In genomic region chr15:56244811-56245576, GRCh38 we compare ENCODE assay signal across 8 cellular contexts. TPM values are rescaled to one million over a fixed set of nuclear protein-coding genes. Genes with fewer than 3 reads are reported as not detected.
DNase-seq lines count a peak whose midpoint lies in the region; ATAC-seq and TF ChIP-seq lines count a peak whose summit lies in the region.

No MANE protein-coding gene starts in this region.

- POLR2A ChIA-PET in activated CD8-positive, alpha-beta T cell treated with anti-CD3 and anti-CD28 coated beads, Interleukin-2, amount 10 ng/mL, durations not matched to agents 7 days and 5 days (lab: Charles Lee) = interaction anchor here (0.6 to 1.4 kb wide), 6 partner anchors 15 to 252 kb away, joined by 3 to 5 read pairs (median 3); partner anchors contain the start of gene MNS1

- intact Hi-C loops in uterus (cut with DNase I; ENCODE audit: low total_unique reads) = no loop called here

- H3K4me1 Mint-ChIP-seq in activated CD8-positive, alpha-beta T cell treated with anti-CD3 and anti-CD28 coated beads, Interleukin-2, amount 10 ng/mL, durations not matched to agents 7 days and 5 days (ENCODE audit: low read depth) = peaks cover 28% of the 10 kb centered on the region

- H3K4me3 Mint-ChIP-seq in activated CD8-positive, alpha-beta T cell treated with anti-CD3 and anti-CD28 coated beads, Interleukin-2, amount 10 ng/mL, durations not matched to agents 7 days and 5 days = peak overlapping the region; percentile 88

- peak overlapping the region; percentile 54 for H2AFZ ChIP-seq in neuron (ENCODE audit: low read depth, low read length)

- no peak for TF ChIP-seq CTCF in uterus (IDR thresholded peaks at IDR 0.05)

- peaks cover 14 to 56% (median 28%) of the 10 kb centered on the region in 10 experiments for H3K4me1 ChIP-seq in BLaER1 treated with 17β-estradiol and CSF1 and Interleukin-3, amounts not matched to agents 10 nM and 100 nM
- peaks cover 24% of the 10 kb centered on the region for H3K4me1 ChIP-seq in neuron (ENCODE audit: insufficient read depth, low read length)
- peaks cover 0 to 6% of the 10 kb centered on the region in 2 donors for H3K4me1 ChIP-seq in uterus

- H3K4me2 ChIP-seq in BLaER1 treated with 17β-estradiol and CSF1 and Interleukin-3, amounts not matched to agents 10 nM and 100 nM = peak overlapping the region; percentile 74 to 96 (median 86)

- ATAC-seq in activated CD8-positive, alpha-beta T cell treated with anti-CD3 and anti-CD28 coated beads, Interleukin-2, amount 10 ng/mL, durations not matched to agents 7 days and 5 days = no peak
- peak; percentile 1 for ATAC-seq in esophagus mucosa
- ATAC-seq in HG03108 (IDR thresholded peaks at IDR 0.05; ENCODE audit: unreplicated experiment) = no peak

- peak overlapping the region; percentile 92 for H3K27ac Mint-ChIP-seq in activated CD8-positive, alpha-beta T cell treated with anti-CD3 and anti-CD28 coated beads, Interleukin-2, amount 10 ng/mL, durations not matched to agents 7 days and 5 days

- no peaks in the 10 kb centered on the region for H3K27me3 Mint-ChIP-seq in activated CD8-positive, alpha-beta T cell treated with anti-CD3 and anti-CD28 coated beads, Interleukin-2, amount 10 ng/mL, durations not matched to agents 7 days and 5 days (ENCODE audit: low read depth)

- H3K36me3 ChIP-seq in BLaER1 treated with 17β-estradiol and CSF1 and Interleukin-3, amounts not matched to agents 10 nM and 100 nM = peaks cover 0 to 8% (median 0%) of the 10 kb centered on the region in 11 experiments; a peak in 4 of 22 replicates
- H3K36me3 ChIP-seq in neuron (ENCODE audit: insufficient read depth, low read length) = peaks cover under 1% of the 10 kb centered on the region
- H3K36me3 ChIP-seq in uterus = no peaks in the 10 kb centered on the region

- peaks cover 5% of the 10 kb centered on the region for H3K36me3 Mint-ChIP-seq in activated CD8-positive, alpha-beta T cell treated with anti-CD3 and anti-CD28 coated beads, Interleukin-2, amount 10 ng/mL, durations not matched to agents 7 days and 5 days (ENCODE audit: low read depth)

- peaks cover 0 to under 1% (median 0%) of the 10 kb centered on the region in 11 experiments; a peak in 2 of 22 replicates for H3K9me3 ChIP-seq in BLaER1 treated with 17β-estradiol and CSF1 and Interleukin-3, amounts not matched to agents 10 nM and 100 nM (replicated peaks in 1 of 11)
- H3K9me3 ChIP-seq in neuron (ENCODE audit: low read length) (no peaks in the 10 kb centered on the region), uterus (no peaks in the 10 kb centered on the region)

- CTCF ChIA-PET in activated CD8-positive, alpha-beta T cell treated with anti-CD3 and anti-CD28 coated beads, Interleukin-2, amount 10 ng/mL, durations not matched to agents 7 days and 5 days (lab: Charles Lee) = interaction anchor here (0.7 to 2.8 kb wide), 23 partner anchors 11 to 253 kb away, joined by 3 to 22 read pairs (median 4); partner anchors contain the start of genes MNS1, NEDD4 and TEX9

- H3K27ac ChIP-seq in BLaER1 treated with 17β-estradiol and CSF1 and Interleukin-3, amounts not matched to agents 10 nM and 100 nM = peak overlapping the region in 10 of 11 experiments; percentile 5 to 99 (median 97); a peak in 18 of 22 replicates
- peak overlapping the region; percentile 76 to 93 for H3K27ac ChIP-seq in uterus

- peaks cover 0 to 17% (median 7%) of the 10 kb centered on the region in 11 experiments; a peak in 7 of 22 replicates for H4K20me1 ChIP-seq in BLaER1 treated with 17β-estradiol and CSF1 and Interleukin-3, amounts not matched to agents 10 nM and 100 nM

- no peak for TF ChIP-seq POLR2A in uterus (IDR thresholded peaks at IDR 0.05)

- no peaks in the 10 kb centered on the region for H3K9me3 Mint-ChIP-seq in activated CD8-positive, alpha-beta T cell treated with anti-CD3 and anti-CD28 coated beads, Interleukin-2, amount 10 ng/mL, durations not matched to agents 7 days and 5 days (ENCODE audit: insufficient read depth)

- no peaks in the 10 kb centered on the region for H3K27me3 ChIP-seq in BLaER1 treated with 17β-estradiol and CSF1 and Interleukin-3, amounts not matched to agents 10 nM and 100 nM
- H3K27me3 ChIP-seq in neuron (ENCODE audit: insufficient read depth, low read length) (no peaks in the 10 kb centered on the region), uterus (no peaks in the 10 kb centered on the region)

- peak overlapping the region in 10 of 11 experiments; percentile 29 to 100 (median 97); a peak in 16 of 22 replicates for H3K9ac ChIP-seq in BLaER1 treated with 17β-estradiol and CSF1 and Interleukin-3, amounts not matched to agents 10 nM and 100 nM

- peak; percentile 30 for DNase-seq in HuH-7 (ENCODE audit: low spot score)
- peak; percentile 47 for DNase-seq in activated CD8-positive, alpha-beta T cell treated with anti-CD3 and anti-CD28 coated beads, Interleukin-2, amount 10 ng/mL, durations not matched to agents 7 days and 5 days
- DNase-seq in uterus = peak in 1 of 2 donors; percentile 22
- DNase-seq in SW480 (ENCODE audit: low spot score) = no peak

- H3K4me3 ChIP-seq in BLaER1 treated with 17β-estradiol and CSF1 and Interleukin-3, amounts not matched to agents 10 nM and 100 nM = peak overlapping the region; percentile 82 to 97 (median 91); a peak in 17 of 20 replicates
- H3K4me3 ChIP-seq in neuron (ENCODE audit: low read length) (peak overlapping the region; percentile 99), uterus (peak overlapping the region; percentile 86 to 97)

RNA-seq across cellular contexts. Expression of gene RFX7, which starts 1.3 kb away (rescaled TPM):
- 10 to 100 TPM; 32.9 to 35.1 TPM for total RNA-seq in activated CD8-positive, alpha-beta T cell treated with anti-CD3 and anti-CD28 coated beads, Interleukin-2, amount 10 ng/mL, durations not matched to agents 7 days and 5 days
- total RNA-seq in esophagus mucosa (15.1 TPM), uterus (10 to 100 TPM in 2 of 4 donors, 1 to 10 TPM in 2; 3.1 to 22.9 (median 11.9) TPM)
